12 cellular contexts compared by ENCODE assay signal in genomic region chr3:105827101-105827634, GRCh38. TPM values are rescaled to one million over a fixed set of nuclear protein-coding genes. Genes with fewer than 3 reads are reported as not detected.
A peak's percentile ranks its signal among the peaks of the same experiment; 100 is the strongest.
DNase-seq lines count a peak whose midpoint lies in the region; ATAC-seq and TF ChIP-seq lines count a peak whose summit lies in the region.
"Had no signal": no experiment of that assay in that cellular context is flagged by ENCODE, and none has a peak within 500 bp of the region (broad histone marks: within the 10 kb centered on the region; RNA-seq: fewer than 3 reads in every experiment).

No MANE protein-coding gene starts in this region.

- H3K4me1 Mint-ChIP-seq in H9 = peaks cover 16% of the 10 kb centered on the region in 2 experiments
- H3K4me1 Mint-ChIP-seq in nephron progenitor cell = peaks cover 27% of the 10 kb centered on the region

- H3K9me3 ChIP-seq in H9 (ENCODE audit: control insufficient read depth, low read depth, low read length) (no peaks in the 10 kb centered on the region), Peyer's patch (no peaks in the 10 kb centered on the region)
- H3K9me3 ChIP-seq: mucosa of descending colon had no signal

- no peak overlapping the region for H4K91ac ChIP-seq in H9 (ENCODE audit: insufficient read length, low read depth, low read length)

- no peaks in the 10 kb centered on the region for H3K36me3 ChIP-seq in Peyer's patch

- no peak for TF ChIP-seq POLR2A in Peyer's patch (IDR thresholded peaks at IDR 0.05)

- no peak overlapping the region for H2AK5ac ChIP-seq in H9 (ENCODE audit: insufficient read length, low read length)

- no peak overlapping the region for H3K14ac ChIP-seq in H9 (ENCODE audit: insufficient read depth, low read length)

- ATAC-seq in activated CD4-positive, CD25-positive, alpha-beta regulatory T cell treated with anti-CD3 and anti-CD28 coated beads, Interleukin-2, amount 50 U/mL, for 24 hours = peak; percentile 34 to 42

- H3K79me1 ChIP-seq in H9 (ENCODE audit: insufficient read depth, low read depth, low read length, poor library complexity, severe bottlenecking) = no peaks in the 10 kb centered on the region

- no peak overlapping the region for H3K18ac ChIP-seq in H9 (ENCODE audit: insufficient read length, low read depth, low read length)

- H2BK15ac ChIP-seq in H9 (ENCODE audit: low read depth, low read length) = no peak overlapping the region

- H3K79me2 ChIP-seq in H9 (ENCODE audit: insufficient read depth, low read length) = peaks cover 1% of the 10 kb centered on the region; the same call in 1 of the 2 replicates

- no peaks in the 10 kb centered on the region for H3K23me2 ChIP-seq in H9 (ENCODE audit: insufficient read length, low read depth, low read length, poor library complexity, severe bottlenecking)

- H3K27ac Mint-ChIP-seq in H9 (peak overlapping the region in 2 of 3 experiments; percentile 40 to 81; a peak in 3 of 7 replicates), nephron progenitor cell (peak overlapping the region; percentile 93)

- H3T11ph ChIP-seq in H9 (ENCODE audit: low read length) = no peak overlapping the region

- no peaks in the 10 kb centered on the region for H4K20me1 ChIP-seq in H9 (ENCODE audit: control insufficient read depth, insufficient read depth, insufficient read length)

- H3K4me3 Mint-ChIP-seq in H9 (no peak overlapping the region), nephron progenitor cell (no peak overlapping the region)

- H2BK12ac ChIP-seq in H9 (ENCODE audit: insufficient read length, low read depth, low read length) = no peak overlapping the region

- whole genome bisulfite sequencing in H9 (ENCODE audit: extremely low coverage, insufficient read length, low lambda C conversion rate) = no CpG with 5 or more reads among the region's 4 CpGs

- no peak overlapping the region for H3K4me2 ChIP-seq in H9 (ENCODE audit: insufficient read depth, insufficient read length, low read length)

- H3K9ac ChIP-seq in H9 (ENCODE audit: extremely low read depth, insufficient read length, low read length) = no peak overlapping the region

- H3K27me3 ChIP-seq in H9 (ENCODE audit: insufficient read depth, low read length) (no peaks in the 10 kb centered on the region), Peyer's patch (no peaks in the 10 kb centered on the region)

- H3K4me1 ChIP-seq in H9 (ENCODE audit: insufficient read depth, low read length) (no peaks in the 10 kb centered on the region), Peyer's patch (peaks cover 0 to 31% (median 18%) of the 10 kb centered on the region in 4 donors)

- H3K56ac ChIP-seq in H9 (ENCODE audit: insufficient read length, low read depth, low read length) = no peak overlapping the region

- TF ChIP-seq CTCF in H9 (conservative IDR thresholded peaks at IDR 0.05) = no peak
- TF ChIP-seq CTCF in nephron progenitor cell (IDR thresholded peaks at IDR 0.05) = no peak
- TF ChIP-seq CTCF in Peyer's patch (IDR thresholded peaks at IDR 0.05) = no peak

- H3K9me3 Mint-ChIP-seq in H9 (no peaks in the 10 kb centered on the region), nephron progenitor cell (no peaks in the 10 kb centered on the region)

- H4K8ac ChIP-seq in H9 (replicated peaks; ENCODE audit: insufficient read length, low read depth, low read length) = no peak overlapping the region

- H3K27me3 Mint-ChIP-seq in H9 (ENCODE audit: low read depth) (no peaks in the 10 kb centered on the region), nephron progenitor cell (ENCODE audit: low read depth, poor library complexity) (peaks cover 2% of the 10 kb centered on the region)

- DNase-seq in activated CD4-positive, CD25-positive, alpha-beta regulatory T cell treated with anti-CD3 and anti-CD28 coated beads, Interleukin-2, amount 50 U/mL, for 72 hours = no peak
- DNase-seq in H9 (no peak), nephron progenitor cell (no peak), Peyer's patch (no peak), HUDEP-2 (lab: John Stamatoyannopoulos, UW; ENCODE audit: unreplicated experiment in 76 of 76) (no peak), NCI-H1105 (lab: John Stamatoyannopoulos, UW) (no peak)
- peak; percentile 63 for DNase-seq in activated T-cell treated with anti-CD3 and anti-CD28 coated beads, Interleukin-2, amount 50 U/mL, for 48 hours
- DNase-seq: mucosa of descending colon, NCI-H1417 treated with DMSO at 0.1 percent for 48 hours, SHP77 had no signal

- H3K23ac ChIP-seq in H9 (ENCODE audit: insufficient read length, low read depth, low read length) = no peak overlapping the region

- H3K4ac ChIP-seq in H9 (ENCODE audit: low read depth, low read length) = no peak overlapping the region

- no peak overlapping the region for H3K4me3 ChIP-seq in Peyer's patch
- H3K4me3 ChIP-seq: mucosa of descending colon had no signal

- H2AFZ ChIP-seq in H9 (ENCODE audit: low read length) = no peak overlapping the region

- no peak overlapping the region for H2BK20ac ChIP-seq in H9 (ENCODE audit: low read depth, low read length, poor library complexity, severe bottlenecking)

- H4K5ac ChIP-seq in H9 (ENCODE audit: insufficient read length, low read depth, low read length) = no peak overlapping the region

- H3K36me3 Mint-ChIP-seq in H9 (ENCODE audit: insufficient read depth in 1 of 3, low read depth in 3 of 3) = peaks cover 2 to 9% (median 5%) of the 10 kb centered on the region in 3 experiments; a peak in 6 of 7 replicates
- peaks cover 75% of the 10 kb centered on the region for H3K36me3 Mint-ChIP-seq in nephron progenitor cell (ENCODE audit: low read depth)

- no peak overlapping the region for H3K27ac ChIP-seq in H9 (ENCODE audit: insufficient read length, low read depth, low read length)
- H3K27ac ChIP-seq in Peyer's patch = peak overlapping the region in 2 of 4 donors; percentile 12 to 50
- H3K27ac ChIP-seq: 22Rv1 had no signal

- no peak overlapping the region for H2BK5ac ChIP-seq in H9 (ENCODE audit: insufficient read length, low read length)

- no peak overlapping the region for H2BK120ac ChIP-seq in H9 (ENCODE audit: low read depth, low read length, poor library complexity, severe bottlenecking)

RNA-seq across cellular contexts. Expression of gene CBLB, which starts 41.6 kb away (rescaled TPM):
- total RNA-seq in H9 (2021) = 22.4 and 25.7 TPM in 2 replicates
- 100 to 1,000 TPM in 1 of 4 donors, 10 to 100 TPM in 3; 58.6 to 112 (median 84.5) TPM for total RNA-seq in Peyer's patch

Comparison
In these comparisons a context has a peak if more than half of its experiments do, and no peak if none do; other contexts are left out.
1. DNase-seq: peak in activated T-cell treated with anti-CD3 and anti-CD28 coated beads, Interleukin-2, amount 50 U/mL, for 48 hours (2 of 2); none in activated CD4-positive, CD25-positive, alpha-beta regulatory T cell treated with anti-CD3 and anti-CD28 coated beads, Interleukin-2, amount 50 U/mL, for 72 hours (single experiment), H9 (single experiment), nephron progenitor cell (single experiment), Peyer's patch (0 of 3), HUDEP-2 (0 of 76) and NCI-H1105 (single experiment).